ENCODE assay signal across 29 cellular contexts in genomic region chr15:52509500-52510244, GRCh38. TPM values are rescaled to one million over a fixed set of nuclear protein-coding genes. Genes with fewer than 3 reads are reported as not detected.
DNase-seq lines count a peak whose midpoint lies in the region; ATAC-seq and TF ChIP-seq lines count a peak whose summit lies in the region.
"Had no signal": no experiment of that assay in that cellular context is flagged by ENCODE, and none has a peak within 500 bp of the region (broad histone marks: within the 10 kb centered on the region; RNA-seq: fewer than 3 reads in every experiment).

No MANE protein-coding gene starts in this region.

- TF ChIP-seq CTCF in KMS-11 (conservative IDR thresholded peaks at IDR 0.05; ENCODE audit: low read depth, low read length) (no peak), RWPE1 (conservative IDR thresholded peaks at IDR 0.05; ENCODE audit: low read depth) (no peak), GM10248 (IDR thresholded peaks at IDR 0.05; ENCODE audit: control extremely low read depth, extremely low read depth, low read depth, missing control alignments) (no peak)

- no peaks in the 10 kb centered on the region for H3K27me3 Mint-ChIP-seq in activated T-helper 17 cell treated with anti-CD3 and anti-CD28 coated beads, Interleukin-2, amount 50 U/mL, for 72 hours
- H3K27me3 Mint-ChIP-seq: activated naive CD8-positive, alpha-beta T cell treated with anti-CD3 and anti-CD28 coated beads for 36 hours had no signal

- no peaks in the 10 kb centered on the region for H4K20me1 ChIP-seq in KMS-11 (ENCODE audit: insufficient read depth)

- H3K36me3 Mint-ChIP-seq in activated T-helper 17 cell treated with anti-CD3 and anti-CD28 coated beads, Interleukin-2, amount 50 U/mL, for 72 hours (ENCODE audit: low read depth), result no peaks in the 10 kb centered on the region
- H3K36me3 Mint-ChIP-seq: activated naive CD8-positive, alpha-beta T cell treated with anti-CD3 and anti-CD28 coated beads for 36 hours had no signal

- no peak overlapping the region; the same call in 1 of the 2 replicates for H3K27ac ChIP-seq in KMS-11
- H3K27ac ChIP-seq in layer of hippocampus (ENCODE audit: low read depth, low read length), result peak overlapping the region; percentile 57
- H3K27ac ChIP-seq in skeletal muscle tissue (ENCODE audit: low read depth, low read length), result peak overlapping the region; percentile 54
- H3K27ac ChIP-seq in RWPE1, result no peak overlapping the region
- H3K27ac ChIP-seq: ascending aorta, BLaER1, transverse colon had no signal

- H3K9me3 Mint-ChIP-seq in activated T-helper 17 cell treated with anti-CD3 and anti-CD28 coated beads, Interleukin-2, amount 50 U/mL, for 72 hours, result no peaks in the 10 kb centered on the region
- H3K9me3 Mint-ChIP-seq: activated naive CD8-positive, alpha-beta T cell treated with anti-CD3 and anti-CD28 coated beads for 36 hours; activated T-helper 2 cell treated with anti-CD3 and anti-CD28 coated beads, Interferon-gamma antibody, Interleukin-2, Interleukin-4, amounts not matched to agents 10 μg/mL and 5 μg/mL and 100 μg/mL, durations not matched to agents 14 hours and 24 hours and 36 hours had no signal

- no peaks in the 10 kb centered on the region for H3K9me3 ChIP-seq in skeletal muscle tissue (ENCODE audit: control insufficient read depth in 3 of 3, low read length in 3 of 3)
- H3K9me3 ChIP-seq: ascending aorta, BLaER1, Caco-2, HAP-1, MG63, transverse colon had no signal

- peaks cover 30% of the 10 kb centered on the region for H3K4me1 Mint-ChIP-seq in activated T-helper 17 cell treated with anti-CD3 and anti-CD28 coated beads, Interleukin-2, amount 50 U/mL, for 72 hours

- no peak overlapping the region for H2AFZ ChIP-seq in KMS-11 (ENCODE audit: low read depth)

- H3K36me3 ChIP-seq in KMS-11 (ENCODE audit: insufficient read depth) (no peaks in the 10 kb centered on the region), skeletal muscle tissue (ENCODE audit: control insufficient read depth in 3 of 3, insufficient read depth in 3 of 3, low read length in 3 of 3) (no peaks in the 10 kb centered on the region)
- H3K36me3 ChIP-seq: ascending aorta, BLaER1, HAP-1, MG63, transverse colon had no signal

- peaks cover 88% of the 10 kb centered on the region for H3K79me2 ChIP-seq in KMS-11 (ENCODE audit: insufficient read depth, low read depth)

- H3K4me1 ChIP-seq in KMS-11 (ENCODE audit: low read depth, poor library complexity, severe bottlenecking), result peaks cover 75% of the 10 kb centered on the region
- peaks cover 12 to 40% (median 16%) of the 10 kb centered on the region in 3 donors for H3K4me1 ChIP-seq in skeletal muscle tissue (ENCODE audit: control insufficient read depth in 3 of 3, insufficient read depth in 3 of 3, low read length in 3 of 3)
- H3K4me1 ChIP-seq: ascending aorta, BLaER1, Caco-2 had no signal

- H3K4me3 Mint-ChIP-seq in activated T-helper 17 cell treated with anti-CD3 and anti-CD28 coated beads, Interleukin-2, amount 50 U/mL, for 72 hours, result peak overlapping the region; percentile 41
- H3K4me3 Mint-ChIP-seq: activated naive CD8-positive, alpha-beta T cell treated with anti-CD3 and anti-CD28 coated beads for 36 hours had no signal

- H3K9ac ChIP-seq in KMS-11 (no peak overlapping the region), skeletal muscle tissue (ENCODE audit: low read depth in 1 of 3, low read length in 3 of 3) (peak overlapping the region in 1 of 3 donors; percentile 36)
- H3K9ac ChIP-seq: BLaER1 had no signal

- H3K27me3 ChIP-seq in KMS-11 (ENCODE audit: insufficient read depth, low read depth), result no peaks in the 10 kb centered on the region
- H3K27me3 ChIP-seq in layer of hippocampus (ENCODE audit: control insufficient read depth, insufficient read depth, low read length), result no peaks in the 10 kb centered on the region
- H3K27me3 ChIP-seq in skeletal muscle tissue (ENCODE audit: control insufficient read depth in 3 of 3, insufficient read depth in 3 of 3, low read length in 3 of 3), result no peaks in the 10 kb centered on the region
- H3K27me3 ChIP-seq: ascending aorta, BLaER1, MG63, transverse colon had no signal

- H3K4me3 ChIP-seq in KMS-11 (IDR thresholded peaks at IDR 0.05; ENCODE audit: insufficient read depth, low read depth, low read length) (no peak overlapping the region), skeletal muscle tissue (ENCODE audit: low read length in 3 of 3) (no peak overlapping the region)
- H3K4me3 ChIP-seq: ascending aorta, BLaER1, HAP-1, MG63, transverse colon had no signal

- DNase-seq in RWPE1 (ENCODE audit: low spot score) (no peak), GM10248 (ENCODE audit: extremely low spot score) (no peak)
- DNase-seq in activated naive CD4-positive, alpha-beta T cell treated with anti-CD3 and anti-CD28 coated beads, Interleukin-2, amount 50 U/mL, for 16 hours, result no peak
- DNase-seq: activated CD4-positive, alpha-beta T cell treated with anti-CD3 and anti-CD28 coated beads, Interleukin-2, amount 50 U/mL, for 48 hours; activated CD8-positive, alpha-beta memory T cell treated with anti-CD3 and anti-CD28 coated beads, Interleukin-2, amount 50 U/mL, for 4 hours; activated naive CD8-positive, alpha-beta T cell treated with anti-CD3 and anti-CD28 coated beads for 36 hours; Caco-2; DMS79; GDM1; mammary epithelial cell; MG63; NCI-H2029; NCI-H2227 treated with DMSO at 0.1 percent for 48 hours; NCI-H526 treated with DMSO at 0.1 percent for 48 hours; nucleus accumbens; RPMI8226; small intestine; stimulated activated CD4-positive, alpha-beta T cell treated with anti-CD3 and anti-CD28 coated beads, Interleukin-1b, Interleukin-23, amount 100 ng/mL, for 48 hours; stimulated activated CD8-positive, alpha-beta memory T cell treated with anti-CD3 and anti-CD28 coated beads, Interleukin-4, amount 100 ng/mL, for 48 hours; T-helper 1 cell; transverse colon had no signal

- ATAC-seq in activated T-helper 17 cell treated with anti-CD3 and anti-CD28 coated beads, Interleukin-2, amount 50 U/mL, for 72 hours (replicated peaks), result peak; percentile 49

- CTCF ChIA-PET in RWPE1 (lab: Yijun Ruan, JAX), result interaction anchor here (0.7 kb wide), 1 partner anchor 9 kb away, joined by 3 read pairs; no protein-coding TSS in a partner anchor
- CTCF ChIA-PET in GM10248 (lab: Yijun Ruan, JAX), result interaction anchor here (1.4 kb wide), 1 partner anchor 14 kb away, joined by 3 read pairs; no protein-coding TSS in a partner anchor

- POLR2A ChIA-PET in RWPE1 (lab: Yijun Ruan, JAX; ENCODE audit: low non-redundant PET) (no interaction called here), GM10248 (lab: Yijun Ruan, JAX) (no interaction called here)

- H3K27ac Mint-ChIP-seq in activated T-helper 17 cell treated with anti-CD3 and anti-CD28 coated beads, Interleukin-2, amount 50 U/mL, for 72 hours, result peak overlapping the region; percentile 80
- H3K27ac Mint-ChIP-seq: activated naive CD8-positive, alpha-beta T cell treated with anti-CD3 and anti-CD28 coated beads for 36 hours; activated T-helper 2 cell treated with anti-CD3 and anti-CD28 coated beads, Interferon-gamma antibody, Interleukin-2, Interleukin-4, amounts not matched to agents 10 μg/mL and 5 μg/mL and 100 μg/mL, durations not matched to agents 14 hours and 24 hours and 36 hours had no signal

- peak overlapping the region; percentile 30; the same call in 1 of the 2 replicates for H3K4me2 ChIP-seq in KMS-11
- H3K4me2 ChIP-seq: BLaER1 had no signal

RNA-seq across cellular contexts. Expression of gene MYO5A, which starts 19.0 kb away (rescaled TPM):
- total RNA-seq in activated T-helper 17 cell treated with anti-CD3 and anti-CD28 coated beads, Interleukin-2, amount 50 U/mL, for 72 hours, result 10 to 100 TPM; 33.1 to 59.3 TPM
- total RNA-seq in skeletal muscle tissue, result 9.4 TPM

RNA-seq across cellular contexts. Expression of gene ARPP19, which starts 59.2 kb away (rescaled TPM):
- total RNA-seq in activated T-helper 17 cell treated with anti-CD3 and anti-CD28 coated beads, Interleukin-2, amount 50 U/mL, for 72 hours, result 100 to 1,000 TPM; 154 to 222 TPM
- 69.9 TPM for total RNA-seq in skeletal muscle tissue

Comparison
In these comparisons a context has a peak if more than half of its experiments do, and no peak if none do; other contexts are left out.
1. H3K27ac ChIP-seq: peak in layer of hippocampus (single experiment) and skeletal muscle tissue (single experiment); none in KMS-11 (single experiment) and RWPE1 (single experiment).